Comparison of ENCODE assay signal across 8 cellular contexts in genomic region chr6:107459283-107460073, GRCh38. TPM values are rescaled to one million over a fixed set of nuclear protein-coding genes. Genes with fewer than 3 reads are reported as not detected.
DNase-seq lines count a peak whose midpoint lies in the region; ATAC-seq and TF ChIP-seq lines count a peak whose summit lies in the region.

PDSS2 (minus strand) TSS chr6:107459564; CDS start chr6:107459285, 279 bp downstream.

- H3K36me3 ChIP-seq in colonic mucosa, result no peaks in the 10 kb centered on the region

- H3K9ac ChIP-seq in colonic mucosa (ENCODE audit: low read depth in 2 of 2, low read length in 2 of 2), result peak within 1 kb of the TSS; percentile 93 to 98

- intact Hi-C loops in colonic mucosa (cut with DNase I) (no loop called here), left colon (cut with DNase I, micrococcal nuclease) (no loop called here)

- ATAC-seq in GM19324 (IDR thresholded peaks at IDR 0.05; ENCODE audit: low FRiP score, unreplicated experiment) (peak; percentile 96), HG03469 (IDR thresholded peaks at IDR 0.05; ENCODE audit: unreplicated experiment) (peak; percentile 87), left colon (peak; percentile 96)

- H3K27ac ChIP-seq in colonic mucosa, result peak within 1 kb of the TSS; percentile 91

- DNase-seq in C1 segment of cervical spinal cord (lab: John Stamatoyannopoulos, UW), result peak; percentile 74 to 96 (median 92)
- peak; percentile 95 to 99 for DNase-seq in NCI-H526 (lab: John Stamatoyannopoulos, UW)
- DNase-seq in activated CD4-positive, alpha-beta T cell treated with anti-CD3 and anti-CD28 coated beads for 48 hours, result peak; percentile 100
- peak; percentile 100 for DNase-seq in colonic mucosa
- DNase-seq in left colon, result peak; percentile 100
- peak; percentile 98 for DNase-seq in stimulated activated CD4-positive, alpha-beta T cell treated with anti-CD3 and anti-CD28 coated beads, Interleukin-1b, Interleukin-23, amount 100 ng/mL, for 48 hours

- peak within 1 kb of the TSS; percentile 99 for H3K4me3 ChIP-seq in colonic mucosa

- H3K9me3 ChIP-seq in colonic mucosa, result no peaks in the 10 kb centered on the region

- peak; percentile 29 for TF ChIP-seq CTCF in colonic mucosa (IDR thresholded peaks at IDR 0.05)

- no peaks in the 10 kb centered on the region for H3K27me3 ChIP-seq in colonic mucosa

- H3K4me1 ChIP-seq in colonic mucosa, result no peaks in the 10 kb centered on the region

RNA-seq across cellular contexts. Expression of gene PDSS2, which starts in this region (rescaled TPM):
- total RNA-seq in colonic mucosa (10 to 100 TPM; 26.3 to 35.7 TPM), left colon (10 to 100 TPM; 22.5 to 29.4 TPM)

Comparison
In these comparisons a context has a peak if more than half of its experiments do, and no peak if none do; other contexts are left out.
1. Peak in every context shown above with its lines: DNase-seq, ATAC-seq, H3K4me3 ChIP-seq and H3K27ac ChIP-seq.